12 cellular contexts compared by ENCODE assay signal in genomic region chr19:51808333-51808986, GRCh38. TPM values are rescaled to one million over a fixed set of nuclear protein-coding genes. Genes with fewer than 3 reads are reported as not detected.
A peak's percentile ranks its signal among the peaks of the same experiment; 100 is the strongest.
DNase-seq lines count a peak whose midpoint lies in the region; ATAC-seq and TF ChIP-seq lines count a peak whose summit lies in the region.
"Had no signal": no experiment of that assay in that cellular context is flagged by ENCODE, and none has a peak within 500 bp of the region (broad histone marks: within the 10 kb centered on the region; RNA-seq: fewer than 3 reads in every experiment).

No MANE protein-coding gene starts in this region.

- H3K9ac ChIP-seq in colonic mucosa (ENCODE audit: low read depth in 2 of 2, low read length in 2 of 2) = no peak overlapping the region

- DNase-seq in CD1c-positive myeloid dendritic cell (ENCODE audit: extremely low spot score) (peak; percentile 58), HS-27A (ENCODE audit: low read depth) (peak; percentile 66), hepatic stellate cell (ENCODE audit: low spot score) (peak; percentile 28), T-helper 1 cell (no peak), colonic mucosa (no peak), COLO668 (lab: John Stamatoyannopoulos, UW; ENCODE audit: unreplicated experiment) (no peak)
- DNase-seq: activated naive CD4-positive, alpha-beta T cell treated with anti-CD3 and anti-CD28 coated beads, Interleukin-2, amount 50 U/mL, for 16 hours; upper lobe of right lung had no signal

- H3K27ac ChIP-seq in VCaP (peak overlapping the region; percentile 72), colonic mucosa (no peak overlapping the region)
- H3K27ac ChIP-seq: SJCRH30, upper lobe of right lung had no signal

- no peaks in the 10 kb centered on the region for H3K27me3 ChIP-seq in colonic mucosa
- H3K27me3 ChIP-seq: SJCRH30, upper lobe of right lung had no signal

- intact Hi-C loops in colonic mucosa (cut with DNase I) = no loop called here

- ATAC-seq in HG03442 (IDR thresholded peaks at IDR 0.05; ENCODE audit: unreplicated experiment) = no peak
- ATAC-seq: sciatic nerve, upper lobe of right lung had no signal

- TF ChIP-seq CTCF in VCaP (conservative IDR thresholded peaks at IDR 0.05) (peak; percentile 66), colonic mucosa (IDR thresholded peaks at IDR 0.05) (no peak)

- H3K4me1 ChIP-seq in colonic mucosa = no peaks in the 10 kb centered on the region
- H3K4me1 ChIP-seq: SJCRH30 had no signal

- H3K36me3 ChIP-seq in colonic mucosa = no peaks in the 10 kb centered on the region
- H3K36me3 ChIP-seq: SJCRH30, upper lobe of right lung had no signal

- no peak overlapping the region for H3K4me3 ChIP-seq in colonic mucosa
- H3K4me3 ChIP-seq: SJCRH30, upper lobe of right lung had no signal

- no peaks in the 10 kb centered on the region for H3K9me3 ChIP-seq in colonic mucosa
- H3K9me3 ChIP-seq: SJCRH30, upper lobe of right lung had no signal

RNA-seq across cellular contexts. Expression of gene FPR3, which starts 13.5 kb away (rescaled TPM):
- 1 to 10 TPM; 1.3 to 7.1 TPM for total RNA-seq in colonic mucosa
- total RNA-seq: SJCRH30 had no signal

RNA-seq across cellular contexts. Expression of gene FPR2, which starts 47.5 kb away (rescaled TPM):
- 1 to 10 TPM in 1 of 2 donors, under 1 TPM in 1; 0.47 to 1.1 TPM for total RNA-seq in colonic mucosa
- total RNA-seq: SJCRH30 had no signal

RNA-seq across cellular contexts. Expression of gene FPR1, which starts 56.8 kb away (rescaled TPM):
- total RNA-seq in colonic mucosa = 1 to 10 TPM in 1 of 2 donors, under 1 TPM in 1; 0.69 to 2.5 TPM
- total RNA-seq: SJCRH30 had no signal

Comparison
In these comparisons a context has a peak if more than half of its experiments do, and no peak if none do; other contexts are left out.
1. DNase-seq: peak in CD1c-positive myeloid dendritic cell (single experiment), HS-27A (single experiment) and hepatic stellate cell (single experiment); none in T-helper 1 cell (0 of 5), colonic mucosa (single experiment) and COLO668 (single experiment).